1 cellular context compared by ENCODE assay signal in the genomic region with DNA sequence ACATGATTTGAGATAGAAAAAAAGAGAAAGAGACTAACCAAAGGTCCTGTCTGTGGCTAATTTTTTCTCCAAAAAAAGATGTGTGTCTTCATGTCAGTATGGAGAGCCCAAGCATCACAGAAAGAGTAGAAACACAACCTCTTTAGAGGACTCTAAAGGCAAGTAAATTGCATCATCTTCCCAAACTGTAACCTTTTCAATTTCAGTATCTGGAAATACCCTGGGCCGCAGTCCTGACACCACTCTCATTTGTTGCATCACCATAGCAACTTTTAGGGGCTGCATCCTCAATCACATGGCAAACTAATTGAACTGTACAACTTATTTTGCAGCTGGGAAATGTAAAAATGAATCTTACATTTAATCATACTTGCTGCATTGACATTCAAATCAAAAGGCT.
TF ChIP-seq lines count a peak whose summit lies in the region.

No MANE protein-coding gene starts in this region.

TF ChIP-seq in GM23338, 12 proteins besides CTCF, POLR2A, EP300 and RAD21 (continued from another document):
- TF ChIP-seq, protein P1, sequence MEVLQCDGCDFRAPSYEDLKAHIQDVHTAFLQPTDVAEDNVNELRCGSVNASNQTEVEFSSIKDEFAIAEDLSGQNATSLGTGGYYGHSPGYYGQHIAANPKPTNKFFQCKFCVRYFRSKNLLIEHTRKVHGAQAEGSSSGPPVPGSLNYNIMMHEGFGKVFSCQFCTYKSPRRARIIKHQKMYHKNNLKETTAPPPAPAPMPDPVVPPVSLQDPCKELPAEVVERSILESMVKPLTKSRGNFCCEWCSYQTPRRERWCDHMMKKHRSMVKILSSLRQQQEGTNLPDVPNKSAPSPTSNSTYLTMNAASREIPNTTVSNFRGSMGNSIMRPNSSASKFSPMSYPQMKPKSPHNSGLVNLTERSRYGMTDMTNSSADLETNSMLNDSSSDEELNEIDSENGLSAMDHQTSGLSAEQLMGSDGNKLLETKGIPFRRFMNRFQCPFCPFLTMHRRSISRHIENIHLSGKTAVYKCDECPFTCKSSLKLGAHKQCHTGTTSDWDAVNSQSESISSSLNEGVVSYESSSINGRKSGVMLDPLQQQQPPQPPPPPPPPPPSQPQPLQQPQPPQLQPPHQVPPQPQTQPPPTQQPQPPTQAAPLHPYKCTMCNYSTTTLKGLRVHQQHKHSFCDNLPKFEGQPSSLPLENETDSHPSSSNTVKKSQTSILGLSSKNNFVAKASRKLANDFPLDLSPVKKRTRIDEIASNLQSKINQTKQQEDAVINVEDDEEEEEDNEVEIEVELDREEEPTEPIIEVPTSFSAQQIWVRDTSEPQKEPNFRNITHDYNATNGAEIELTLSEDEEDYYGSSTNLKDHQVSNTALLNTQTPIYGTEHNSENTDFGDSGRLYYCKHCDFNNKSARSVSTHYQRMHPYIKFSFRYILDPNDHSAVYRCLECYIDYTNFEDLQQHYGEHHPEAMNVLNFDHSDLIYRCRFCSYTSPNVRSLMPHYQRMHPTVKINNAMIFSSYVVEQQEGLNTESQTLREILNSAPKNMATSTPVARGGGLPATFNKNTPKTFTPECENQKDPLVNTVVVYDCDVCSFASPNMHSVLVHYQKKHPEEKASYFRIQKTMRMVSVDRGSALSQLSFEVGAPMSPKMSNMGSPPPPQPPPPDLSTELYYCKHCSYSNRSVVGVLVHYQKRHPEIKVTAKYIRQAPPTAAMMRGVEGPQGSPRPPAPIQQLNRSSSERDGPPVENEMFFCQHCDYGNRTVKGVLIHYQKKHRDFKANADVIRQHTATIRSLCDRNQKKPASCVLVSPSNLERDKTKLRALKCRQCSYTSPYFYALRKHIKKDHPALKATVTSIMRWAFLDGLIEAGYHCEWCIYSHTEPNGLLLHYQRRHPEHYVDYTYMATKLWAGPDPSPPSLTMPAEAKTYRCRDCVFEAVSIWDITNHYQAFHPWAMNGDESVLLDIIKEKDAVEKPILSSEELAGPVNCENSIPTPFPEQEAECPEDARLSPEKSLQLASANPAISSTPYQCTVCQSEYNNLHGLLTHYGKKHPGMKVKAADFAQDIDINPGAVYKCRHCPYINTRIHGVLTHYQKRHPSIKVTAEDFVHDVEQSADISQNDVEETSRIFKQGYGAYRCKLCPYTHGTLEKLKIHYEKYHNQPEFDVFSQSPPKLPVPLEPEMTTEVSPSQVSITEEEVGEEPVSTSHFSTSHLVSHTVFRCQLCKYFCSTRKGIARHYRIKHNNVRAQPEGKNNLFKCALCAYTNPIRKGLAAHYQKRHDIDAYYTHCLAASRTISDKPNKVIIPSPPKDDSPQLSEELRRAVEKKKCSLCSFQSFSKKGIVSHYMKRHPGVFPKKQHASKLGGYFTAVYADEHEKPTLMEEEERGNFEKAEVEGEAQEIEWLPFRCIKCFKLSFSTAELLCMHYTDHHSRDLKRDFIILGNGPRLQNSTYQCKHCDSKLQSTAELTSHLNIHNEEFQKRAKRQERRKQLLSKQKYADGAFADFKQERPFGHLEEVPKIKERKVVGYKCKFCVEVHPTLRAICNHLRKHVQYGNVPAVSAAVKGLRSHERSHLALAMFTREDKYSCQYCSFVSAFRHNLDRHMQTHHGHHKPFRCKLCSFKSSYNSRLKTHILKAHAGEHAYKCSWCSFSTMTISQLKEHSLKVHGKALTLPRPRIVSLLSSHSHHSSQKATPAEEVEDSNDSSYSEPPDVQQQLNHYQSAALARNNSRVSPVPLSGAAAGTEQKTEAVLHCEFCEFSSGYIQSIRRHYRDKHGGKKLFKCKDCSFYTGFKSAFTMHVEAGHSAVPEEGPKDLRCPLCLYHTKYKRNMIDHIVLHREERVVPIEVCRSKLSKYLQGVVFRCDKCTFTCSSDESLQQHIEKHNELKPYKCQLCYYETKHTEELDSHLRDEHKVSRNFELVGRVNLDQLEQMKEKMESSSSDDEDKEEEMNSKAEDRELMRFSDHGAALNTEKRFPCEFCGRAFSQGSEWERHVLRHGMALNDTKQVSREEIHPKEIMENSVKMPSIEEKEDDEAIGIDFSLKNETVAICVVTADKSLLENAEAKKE (CRISPR knock-in tag; IDR thresholded peaks at IDR 0.05): no peak
- no peak for TF ChIP-seq POLR2AphosphoS5 (IDR thresholded peaks at IDR 0.05; ENCODE audit: low read depth)
- no peak for TF ChIP-seq CREB1 (CRISPR knock-in tag; IDR thresholded peaks at IDR 0.05; ENCODE audit: low read depth)
- TF ChIP-seq EZH2phosphoT487 (IDR thresholded peaks at IDR 0.05; ENCODE audit: unreplicated experiment): no peak
- TF ChIP-seq EZH2 (IDR thresholded peaks at IDR 0.05; ENCODE audit: low read depth, unreplicated experiment): no peak
TF ChIP-seq in GM23338: peak in this region for 0.
